ENCODE assay signal across 16 cellular contexts in the genomic region with DNA sequence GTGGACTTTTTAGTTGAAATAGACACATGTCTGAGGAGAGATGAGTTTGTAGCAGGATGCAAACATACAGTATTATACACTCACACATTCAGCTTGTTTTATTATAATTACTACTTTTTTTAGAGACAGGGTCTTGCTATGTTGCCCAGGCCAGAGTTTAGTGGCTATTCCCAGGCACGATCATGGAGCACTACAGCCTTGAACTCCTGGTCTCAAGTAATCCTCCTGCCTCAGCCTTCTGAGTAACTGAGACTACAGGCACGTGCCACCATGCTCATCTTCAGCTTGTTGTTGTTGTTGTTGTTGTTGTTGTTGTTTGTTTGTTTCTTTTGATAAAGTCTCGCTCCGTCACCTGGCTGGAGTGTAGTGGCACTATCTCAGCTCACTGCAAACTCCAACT.
"Had no signal": no experiment of that assay in that cellular context is flagged by ENCODE, and none has a peak within 500 bp of the region (broad histone marks: within the 10 kb centered on the region; RNA-seq: fewer than 3 reads in every experiment).

No MANE protein-coding gene starts in this region.

- H3K27me3 ChIP-seq: esophagus muscularis mucosa, gastrocnemius medialis, sigmoid colon, tibial artery, upper lobe of right lung, vagina had no signal

- H3K9me3 ChIP-seq: esophagus muscularis mucosa, gastrocnemius medialis, heart right ventricle, sigmoid colon, tibial artery, upper lobe of right lung, vagina had no signal

- H3K4me3 ChIP-seq: esophagus muscularis mucosa, gastrocnemius medialis, heart right ventricle, sigmoid colon, tibial artery, upper lobe of right lung, vagina had no signal

- H3K27ac ChIP-seq: epithelial cell of prostate, esophagus muscularis mucosa, gastrocnemius medialis, heart right ventricle, sigmoid colon, tibial artery, upper lobe of right lung, vagina had no signal

- H3K4me1 ChIP-seq: esophagus muscularis mucosa, gastrocnemius medialis, sigmoid colon, tibial artery, upper lobe of right lung, vagina had no signal

- ATAC-seq: effector memory CD8-positive, alpha-beta T cell; gastrocnemius medialis; heart right ventricle; naive thymus-derived CD8-positive, alpha-beta T cell; stimulated activated effector memory CD8-positive, alpha-beta T cell treated with anti-CD3 and anti-CD28 coated beads, Interleukin-12 subunit alpha, Interleukin-12 subunit beta, amount 100 ng/mL, for 72 hours; stimulated activated naive CD8-positive, alpha-beta T cell treated with anti-CD3 and anti-CD28 coated beads, Interleukin-15, Interleukin-2, amounts not matched to agents 100 U/mL and 50 U/mL, for 24 hours; upper lobe of right lung had no signal

- H3K36me3 ChIP-seq: esophagus muscularis mucosa, gastrocnemius medialis, heart right ventricle, sigmoid colon, tibial artery, upper lobe of right lung, vagina had no signal

- DNase-seq: effector memory CD8-positive, alpha-beta T cell; gastrocnemius medialis; heart right ventricle; hypothalamus; naive thymus-derived CD8-positive, alpha-beta T cell; posterior cingulate gyrus; sigmoid colon; stimulated activated CD4-positive, alpha-beta T cell treated with anti-CD3 and anti-CD28 coated beads, Interleukin-4, amount 100 ng/mL, for 1 hour; stimulated activated CD8-positive, alpha-beta memory T cell treated with anti-CD3 and anti-CD28 coated beads, Interleukin-4, amount 100 ng/mL, for 48 hours; stimulated activated naive CD8-positive, alpha-beta T cell treated with anti-CD3 and anti-CD28 coated beads, Interleukin-15, Interleukin-2, amounts not matched to agents 100 U/mL and 50 U/mL, for 24 hours; tibial artery; upper lobe of right lung had no signal
